Comparison of ENCODE assay signal across 1 cellular context in genomic region chr18:49656098-49656591, GRCh38.
TF ChIP-seq lines count a peak whose summit lies in the region.

No MANE protein-coding gene starts in this region.

TF ChIP-seq in HEK293, 187 proteins besides CTCF, POLR2A, EP300 and RAD21 (continued from another document and continues in another):
- TF ChIP-seq ZNF704 (tag by site-specific recombination; IDR thresholded peaks at IDR 0.05) (no peak), OVOL3 (tag by site-specific recombination; IDR thresholded peaks at IDR 0.05) (peak; percentile 86), SP7 (tag by site-specific recombination; IDR thresholded peaks at IDR 0.05) (peak; percentile 100), ZNF548 (tag by site-specific recombination; IDR thresholded peaks at IDR 0.05) (no peak), ZNF132 (tag by site-specific recombination; IDR thresholded peaks at IDR 0.05; ENCODE audit: borderline replicate concordance) (no peak), ZBTB48 (tag by site-specific recombination; IDR thresholded peaks at IDR 0.05) (peak; percentile 49; the same call in 1 of the 2 replicates), ZNF513 (tag by site-specific recombination; IDR thresholded peaks at IDR 0.05) (no peak), BCL11A (tag by site-specific recombination; IDR thresholded peaks at IDR 0.05; ENCODE audit: low read depth) (peak; percentile 78; the same call in 1 of the 2 replicates), SETDB1 (IDR thresholded peaks at IDR 0.05; ENCODE audit: insufficient read length, low read length) (no peak), ZNF561 (tag by site-specific recombination; IDR thresholded peaks at IDR 0.05; ENCODE audit: borderline replicate concordance) (no peak), ZNF146 (tag by site-specific recombination; IDR thresholded peaks at IDR 0.05) (0 out of 2 replicates have a peak, but pooled peaks have one; percentile 24), PBX3 (CRISPR knock-in tag; IDR thresholded peaks at IDR 0.05) (no peak), ZNF169 (tag by site-specific recombination; IDR thresholded peaks at IDR 0.05) (no peak), ZNF214 (tag by site-specific recombination; IDR thresholded peaks at IDR 0.05; ENCODE audit: borderline replicate concordance) (no peak), ZNF707 (tag by site-specific recombination; IDR thresholded peaks at IDR 0.05) (no peak), ZNF449 (tag by site-specific recombination; IDR thresholded peaks at IDR 0.05) (peak; percentile 73; the same call in 1 of the 2 replicates), ZFP37 (tag by site-specific recombination; IDR thresholded peaks at IDR 0.05) (peak; percentile 79; the same call in 1 of the 2 replicates), TCF7L2 (IDR thresholded peaks at IDR 0.05; ENCODE audit: borderline replicate concordance, low read depth, low read length) (peak; percentile 74), ZNF433 (tag by site-specific recombination; IDR thresholded peaks at IDR 0.05; ENCODE audit: low read depth) (no peak), FEZF1 (tag by site-specific recombination; IDR thresholded peaks at IDR 0.05) (peak; percentile 93), ZNF776 (tag by site-specific recombination; IDR thresholded peaks at IDR 0.05; ENCODE audit: borderline replicate concordance) (no peak), ZNF391 (tag by site-specific recombination; IDR thresholded peaks at IDR 0.05; ENCODE audit: borderline replicate concordance, low read depth) (peak; percentile 97), ZNF596 (tag by site-specific recombination; IDR thresholded peaks at IDR 0.05) (no peak), HOXC10 (CRISPR knock-in tag; IDR thresholded peaks at IDR 0.05) (no peak), SP2 (tag by site-specific recombination; IDR thresholded peaks at IDR 0.05) (no peak), ZSCAN23 (tag by site-specific recombination; IDR thresholded peaks at IDR 0.05) (peak; percentile 55; the same call in 1 of the 2 replicates), ZBTB7A (tag by site-specific recombination; IDR thresholded peaks at IDR 0.05; ENCODE audit: low read depth) (0 out of 2 replicates have a peak, but pooled peaks have one; percentile 53), ZNF184 (tag by site-specific recombination; IDR thresholded peaks at IDR 0.05) (peak; percentile 75), PRDM4 (tag by site-specific recombination; IDR thresholded peaks at IDR 0.05) (peak; percentile 85), ZFP69B (tag by site-specific recombination; IDR thresholded peaks at IDR 0.05) (peak; percentile 75), ZNF221 (tag by site-specific recombination; IDR thresholded peaks at IDR 0.05; ENCODE audit: borderline replicate concordance) (no peak; the same call in 1 of the 2 replicates), ZNF621 (tag by site-specific recombination; IDR thresholded peaks at IDR 0.05) (no peak), ZNF747 (tag by site-specific recombination; IDR thresholded peaks at IDR 0.05) (no peak), ZNF404 (tag by site-specific recombination; IDR thresholded peaks at IDR 0.05) (no peak), ZNF529 (tag by site-specific recombination; IDR thresholded peaks at IDR 0.05; ENCODE audit: insufficient replicate concordance) (no peak), ZNF76 (tag by site-specific recombination; IDR thresholded peaks at IDR 0.05; ENCODE audit: borderline replicate concordance, low read depth) (0 out of 2 replicates have a peak, but pooled peaks have one; percentile 42), ZNF174 (tag by site-specific recombination; IDR thresholded peaks at IDR 0.05) (no peak), KLF10 (tag by site-specific recombination; IDR thresholded peaks at IDR 0.05) (no peak), ZNF121 (tag by site-specific recombination; IDR thresholded peaks at IDR 0.05) (no peak), ZNF530 (tag by site-specific recombination; IDR thresholded peaks at IDR 0.05; ENCODE audit: low read depth) (no peak)
- TF ChIP-seq, protein P1, sequence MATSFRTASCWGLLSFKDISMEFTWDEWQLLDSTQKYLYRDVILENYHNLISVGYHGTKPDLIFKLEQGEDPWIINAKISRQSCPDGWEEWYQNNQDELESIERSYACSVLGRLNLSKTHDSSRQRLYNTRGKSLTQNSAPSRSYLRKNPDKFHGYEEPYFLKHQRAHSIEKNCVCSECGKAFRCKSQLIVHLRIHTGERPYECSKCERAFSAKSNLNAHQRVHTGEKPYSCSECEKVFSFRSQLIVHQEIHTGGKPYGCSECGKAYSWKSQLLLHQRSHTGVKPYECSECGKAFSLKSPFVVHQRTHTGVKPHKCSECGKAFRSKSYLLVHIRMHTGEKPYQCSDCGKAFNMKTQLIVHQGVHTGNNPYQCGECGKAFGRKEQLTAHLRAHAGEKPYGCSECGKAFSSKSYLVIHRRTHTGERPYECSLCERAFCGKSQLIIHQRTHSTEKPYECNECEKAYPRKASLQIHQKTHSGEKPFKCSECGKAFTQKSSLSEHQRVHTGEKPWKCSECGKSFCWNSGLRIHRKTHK (tag by site-specific recombination; IDR thresholded peaks at IDR 0.05) = no peak
- TF ChIP-seq, protein P2, sequence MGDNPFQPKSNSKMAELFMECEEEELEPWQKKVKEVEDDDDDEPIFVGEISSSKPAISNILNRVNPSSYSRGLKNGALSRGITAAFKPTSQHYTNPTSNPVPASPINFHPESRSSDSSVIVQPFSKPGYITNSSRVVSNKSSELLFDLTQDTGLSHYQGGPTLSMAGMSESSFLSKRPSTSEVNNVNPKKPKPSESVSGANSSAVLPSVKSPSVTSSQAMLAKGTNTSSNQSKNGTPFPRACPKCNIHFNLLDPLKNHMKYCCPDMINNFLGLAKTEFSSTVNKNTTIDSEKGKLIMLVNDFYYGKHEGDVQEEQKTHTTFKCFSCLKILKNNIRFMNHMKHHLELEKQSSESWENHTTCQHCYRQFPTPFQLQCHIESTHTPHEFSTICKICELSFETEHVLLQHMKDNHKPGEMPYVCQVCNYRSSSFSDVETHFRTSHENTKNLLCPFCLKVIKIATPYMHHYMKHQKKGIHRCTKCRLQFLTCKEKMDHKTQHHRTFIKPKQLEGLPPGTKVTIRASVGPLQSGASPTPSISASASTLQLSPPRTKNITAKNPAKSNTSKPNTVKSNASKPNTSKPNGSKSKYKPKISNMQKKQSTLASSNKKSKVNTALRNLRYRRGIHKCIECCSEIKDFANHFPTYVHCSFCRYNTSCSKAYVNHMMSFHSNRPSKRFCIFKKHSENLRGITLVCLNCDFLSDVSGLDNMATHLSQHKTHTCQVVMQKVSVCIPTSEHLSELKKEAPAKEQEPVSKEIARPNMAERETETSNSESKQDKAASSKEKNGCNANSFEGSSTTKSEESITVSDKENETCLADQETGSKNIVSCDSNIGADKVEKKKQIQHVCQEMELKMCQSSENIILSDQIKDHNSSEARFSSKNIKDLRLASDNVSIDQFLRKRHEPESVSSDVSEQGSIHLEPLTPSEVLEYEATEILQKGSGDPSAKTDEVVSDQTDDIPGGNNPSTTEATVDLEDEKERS (tag by site-specific recombination; IDR thresholded peaks at IDR 0.05) = no peak
- TF ChIP-seq, protein P3, sequence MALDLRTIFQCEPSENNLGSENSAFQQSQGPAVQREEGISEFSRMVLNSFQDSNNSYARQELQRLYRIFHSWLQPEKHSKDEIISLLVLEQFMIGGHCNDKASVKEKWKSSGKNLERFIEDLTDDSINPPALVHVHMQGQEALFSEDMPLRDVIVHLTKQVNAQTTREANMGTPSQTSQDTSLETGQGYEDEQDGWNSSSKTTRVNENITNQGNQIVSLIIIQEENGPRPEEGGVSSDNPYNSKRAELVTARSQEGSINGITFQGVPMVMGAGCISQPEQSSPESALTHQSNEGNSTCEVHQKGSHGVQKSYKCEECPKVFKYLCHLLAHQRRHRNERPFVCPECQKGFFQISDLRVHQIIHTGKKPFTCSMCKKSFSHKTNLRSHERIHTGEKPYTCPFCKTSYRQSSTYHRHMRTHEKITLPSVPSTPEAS (tag by site-specific recombination; IDR thresholded peaks at IDR 0.05) = no peak
- TF ChIP-seq, protein P4, sequence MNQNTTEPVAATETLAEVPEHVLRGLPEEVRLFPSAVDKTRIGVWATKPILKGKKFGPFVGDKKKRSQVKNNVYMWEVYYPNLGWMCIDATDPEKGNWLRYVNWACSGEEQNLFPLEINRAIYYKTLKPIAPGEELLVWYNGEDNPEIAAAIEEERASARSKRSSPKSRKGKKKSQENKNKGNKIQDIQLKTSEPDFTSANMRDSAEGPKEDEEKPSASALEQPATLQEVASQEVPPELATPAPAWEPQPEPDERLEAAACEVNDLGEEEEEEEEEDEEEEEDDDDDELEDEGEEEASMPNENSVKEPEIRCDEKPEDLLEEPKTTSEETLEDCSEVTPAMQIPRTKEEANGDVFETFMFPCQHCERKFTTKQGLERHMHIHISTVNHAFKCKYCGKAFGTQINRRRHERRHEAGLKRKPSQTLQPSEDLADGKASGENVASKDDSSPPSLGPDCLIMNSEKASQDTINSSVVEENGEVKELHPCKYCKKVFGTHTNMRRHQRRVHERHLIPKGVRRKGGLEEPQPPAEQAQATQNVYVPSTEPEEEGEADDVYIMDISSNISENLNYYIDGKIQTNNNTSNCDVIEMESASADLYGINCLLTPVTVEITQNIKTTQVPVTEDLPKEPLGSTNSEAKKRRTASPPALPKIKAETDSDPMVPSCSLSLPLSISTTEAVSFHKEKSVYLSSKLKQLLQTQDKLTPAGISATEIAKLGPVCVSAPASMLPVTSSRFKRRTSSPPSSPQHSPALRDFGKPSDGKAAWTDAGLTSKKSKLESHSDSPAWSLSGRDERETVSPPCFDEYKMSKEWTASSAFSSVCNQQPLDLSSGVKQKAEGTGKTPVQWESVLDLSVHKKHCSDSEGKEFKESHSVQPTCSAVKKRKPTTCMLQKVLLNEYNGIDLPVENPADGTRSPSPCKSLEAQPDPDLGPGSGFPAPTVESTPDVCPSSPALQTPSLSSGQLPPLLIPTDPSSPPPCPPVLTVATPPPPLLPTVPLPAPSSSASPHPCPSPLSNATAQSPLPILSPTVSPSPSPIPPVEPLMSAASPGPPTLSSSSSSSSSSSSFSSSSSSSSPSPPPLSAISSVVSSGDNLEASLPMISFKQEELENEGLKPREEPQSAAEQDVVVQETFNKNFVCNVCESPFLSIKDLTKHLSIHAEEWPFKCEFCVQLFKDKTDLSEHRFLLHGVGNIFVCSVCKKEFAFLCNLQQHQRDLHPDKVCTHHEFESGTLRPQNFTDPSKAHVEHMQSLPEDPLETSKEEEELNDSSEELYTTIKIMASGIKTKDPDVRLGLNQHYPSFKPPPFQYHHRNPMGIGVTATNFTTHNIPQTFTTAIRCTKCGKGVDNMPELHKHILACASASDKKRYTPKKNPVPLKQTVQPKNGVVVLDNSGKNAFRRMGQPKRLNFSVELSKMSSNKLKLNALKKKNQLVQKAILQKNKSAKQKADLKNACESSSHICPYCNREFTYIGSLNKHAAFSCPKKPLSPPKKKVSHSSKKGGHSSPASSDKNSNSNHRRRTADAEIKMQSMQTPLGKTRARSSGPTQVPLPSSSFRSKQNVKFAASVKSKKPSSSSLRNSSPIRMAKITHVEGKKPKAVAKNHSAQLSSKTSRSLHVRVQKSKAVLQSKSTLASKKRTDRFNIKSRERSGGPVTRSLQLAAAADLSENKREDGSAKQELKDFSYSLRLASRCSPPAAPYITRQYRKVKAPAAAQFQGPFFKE (tag by site-specific recombination; IDR thresholded peaks at IDR 0.05; ENCODE audit: borderline replicate concordance) = no peak
